Comparison of ENCODE assay signal across 9 cellular contexts in genomic region chr3:64074895-64075679, GRCh38.
"Had no signal": no experiment of that assay in that cellular context is flagged by ENCODE, and none has a peak within 500 bp of the region (broad histone marks: within the 10 kb centered on the region; RNA-seq: fewer than 3 reads in every experiment).

No MANE protein-coding gene starts in this region.

- H3K27ac Mint-ChIP-seq: GM23338, H9, IgD-negative memory B cell had no signal

- H3K36me3 Mint-ChIP-seq: IgD-negative memory B cell had no signal

- H3K4me3 ChIP-seq: GM23338 had no signal

- H2AFZ ChIP-seq: GM23338 had no signal

- H3K9me3 Mint-ChIP-seq: GM23338, H9 had no signal

- H3K27ac ChIP-seq: HL-60 had no signal

- H3K4me2 ChIP-seq: GM23338 had no signal

- H3K4me1 Mint-ChIP-seq: IgD-negative memory B cell had no signal

- H3K4me3 Mint-ChIP-seq: GM23338, H9, IgD-negative memory B cell had no signal

- FAIRE-seq: H1, H54, HepG2 had no signal

- DNase-seq: H9, HCEC 1CT, KBM-7 had no signal
